Comparison of ENCODE assay signal across 1 cellular context in genomic region chr6:35473075-35473848, GRCh38.
TF ChIP-seq lines count a peak whose summit lies in the region.

No MANE protein-coding gene starts in this region.

TF ChIP-seq in IMR-90, 13 proteins besides CTCF, POLR2A, EP300 and RAD21:
- TF ChIP-seq NFE2L2 (IDR thresholded peaks at IDR 0.05; ENCODE audit: low read depth, low read length) (no peak), MXI1 (IDR thresholded peaks at IDR 0.05; ENCODE audit: borderline replicate concordance, low read depth, low read length) (no peak), MAZ (IDR thresholded peaks at IDR 0.05; ENCODE audit: borderline replicate concordance, low read depth, low read length) (no peak), MAFK (IDR thresholded peaks at IDR 0.05; ENCODE audit: low read depth, low read length) (no peak), BHLHE40 (IDR thresholded peaks at IDR 0.05; ENCODE audit: low read depth, low read length) (no peak)
